ENCODE assay signal across 12 cellular contexts in genomic region chr16:73173396-73173795, GRCh38.
DNase-seq lines count a peak whose midpoint lies in the region; ATAC-seq and TF ChIP-seq lines count a peak whose summit lies in the region.
"Had no signal": no experiment of that assay in that cellular context is flagged by ENCODE, and none has a peak within 500 bp of the region (broad histone marks: within the 10 kb centered on the region; RNA-seq: fewer than 3 reads in every experiment).

No MANE protein-coding gene starts in this region.

- no peak overlapping the region for H3K18ac ChIP-seq in neuronal stem cell (ENCODE audit: low read length)

- no peak overlapping the region for H2AK5ac ChIP-seq in neuronal stem cell (ENCODE audit: low read depth, low read length)

- H3K36me3 ChIP-seq in adipocyte (ENCODE audit: control insufficient read depth, insufficient read depth, low read length, severe bottlenecking): no peaks in the 10 kb centered on the region
- H3K36me3 ChIP-seq in gastroesophageal sphincter: no peaks in the 10 kb centered on the region
- H3K36me3 ChIP-seq in neuronal stem cell (replicated peaks in 1 of 2; ENCODE audit: control insufficient read depth in 2 of 2, insufficient read depth in 2 of 2, low read length in 2 of 2): no peaks in the 10 kb centered on the region
- no peaks in the 10 kb centered on the region for H3K36me3 ChIP-seq in vagina
- no peaks in the 10 kb centered on the region for H3K36me3 ChIP-seq in colonic mucosa
- H3K36me3 ChIP-seq: pancreas had no signal

- no peak overlapping the region for H3K23ac ChIP-seq in neuronal stem cell (ENCODE audit: low read depth, low read length, poor library complexity)

- H2BK5ac ChIP-seq in neuronal stem cell (ENCODE audit: low read length): no peak overlapping the region

- TF ChIP-seq EP300 in gastroesophageal sphincter (IDR thresholded peaks at IDR 0.05): no peak

- H3K27me3 ChIP-seq in adipocyte (replicated peaks; ENCODE audit: control insufficient read depth, insufficient read depth, low read length): no peaks in the 10 kb centered on the region
- no peaks in the 10 kb centered on the region for H3K27me3 ChIP-seq in gastroesophageal sphincter
- H3K27me3 ChIP-seq in neuronal stem cell (ENCODE audit: control insufficient read depth in 3 of 3, insufficient read depth in 3 of 3, low read depth in 1 of 3, low read length in 3 of 3): peaks cover 0 to 2% (median 0%) of the 10 kb centered on the region in 3 experiments
- H3K27me3 ChIP-seq in vagina: no peaks in the 10 kb centered on the region
- no peaks in the 10 kb centered on the region for H3K27me3 ChIP-seq in colonic mucosa
- H3K27me3 ChIP-seq: pancreas had no signal

- H3K27ac ChIP-seq in gastroesophageal sphincter (peak overlapping the region in 3 of 4 donors; percentile 36 to 74 (median 52)), neuronal stem cell (replicated peaks; ENCODE audit: low read length) (no peak overlapping the region), vagina (peak overlapping the region; percentile 68), colonic mucosa (no peak overlapping the region)

- H3K4me1 ChIP-seq in adipocyte (ENCODE audit: control insufficient read depth, insufficient read depth, low read length) (peaks cover 14% of the 10 kb centered on the region), gastroesophageal sphincter (peaks cover 0 to 23% (median 6%) of the 10 kb centered on the region in 3 donors), neuronal stem cell (ENCODE audit: control insufficient read depth in 2 of 2, insufficient read depth in 1 of 2, low read depth in 1 of 2, low read length in 2 of 2) (peaks cover 9 to 26% of the 10 kb centered on the region in 2 donors), vagina (peaks cover 22% of the 10 kb centered on the region), colonic mucosa (peaks cover 9% of the 10 kb centered on the region)

- no peak overlapping the region for H3K14ac ChIP-seq in neuronal stem cell (ENCODE audit: low read length)

- H3K4me3 ChIP-seq in adipocyte (ENCODE audit: low read length) (peak overlapping the region; percentile 39), gastroesophageal sphincter (peak overlapping the region in 1 of 2 donors; percentile 2), neuronal stem cell (ENCODE audit: low read length in 2 of 2) (no peak overlapping the region), vagina (peak overlapping the region; percentile 11 to 18), colonic mucosa (no peak overlapping the region)
- H3K4me3 ChIP-seq: pancreas had no signal

- H2BK12ac ChIP-seq in neuronal stem cell (ENCODE audit: low read length): no peak overlapping the region

- H3K4ac ChIP-seq in neuronal stem cell (ENCODE audit: low read length): no peak overlapping the region

- peak overlapping the region; percentile 23 for H3K4me2 ChIP-seq in neuronal stem cell (ENCODE audit: insufficient read depth, low read length, poor library complexity, severe bottlenecking)

- intact Hi-C loops in vagina (cut with DNase I): no loop called here
- intact Hi-C loops in colonic mucosa (cut with DNase I): loop anchor here (10.0 kb wide), 2 partner anchors 109 to 239 kb away; no protein-coding TSS in a partner anchor

- no peak overlapping the region for H2BK120ac ChIP-seq in neuronal stem cell (ENCODE audit: low read depth, low read length)

- H3K9me3 ChIP-seq in adipocyte (ENCODE audit: control insufficient read depth, low read length) (no peaks in the 10 kb centered on the region), gastroesophageal sphincter (no peaks in the 10 kb centered on the region), neuronal stem cell (replicated peaks in 1 of 2; ENCODE audit: control insufficient read depth in 2 of 2, insufficient read depth in 1 of 2, low read depth in 1 of 2, low read length in 2 of 2) (no peaks in the 10 kb centered on the region), vagina (no peaks in the 10 kb centered on the region), colonic mucosa (no peaks in the 10 kb centered on the region)
- H3K9me3 ChIP-seq: pancreas had no signal

- no peaks in the 10 kb centered on the region for H3K79me1 ChIP-seq in neuronal stem cell (ENCODE audit: low read depth, low read length)

- no peak for ATAC-seq in gastroesophageal sphincter
- no peak for ATAC-seq in HG02588 (IDR thresholded peaks at IDR 0.05; ENCODE audit: unreplicated experiment)
- ATAC-seq: esophagus mucosa had no signal

- H4K91ac ChIP-seq in neuronal stem cell (ENCODE audit: low read depth, low read length, poor library complexity): no peak overlapping the region

- 47 to 65% methylated on average over 5 of the region's 11 CpGs for WGBS in gastroesophageal sphincter (ENCODE audit: low coverage in 1 of 2), 2 donors
- no CpG with 5 or more reads among the region's 11 CpGs for WGBS in neuronal stem cell (ENCODE audit: extremely low coverage in 2 of 2, insufficient read length in 2 of 2, insufficient replicate concordance in 1 of 2), 2 donors

- H4K8ac ChIP-seq in neuronal stem cell (ENCODE audit: low read depth, low read length): no peak overlapping the region

- TF ChIP-seq CTCF in gastroesophageal sphincter (IDR thresholded peaks at IDR 0.05) (no peak), vagina (IDR thresholded peaks at IDR 0.05) (no peak), colonic mucosa (IDR thresholded peaks at IDR 0.05) (no peak)

- no peak overlapping the region for H2BK15ac ChIP-seq in neuronal stem cell (ENCODE audit: low read length)

- peak overlapping the region; percentile 52 for H2AFZ ChIP-seq in neuronal stem cell (ENCODE audit: low read length)

- H3K9ac ChIP-seq in adipocyte (ENCODE audit: low read length) (peak overlapping the region; percentile 54), neuronal stem cell (ENCODE audit: low read depth, low read length, poor library complexity) (no peak overlapping the region), colonic mucosa (ENCODE audit: low read depth in 2 of 2, low read length in 2 of 2) (no peak overlapping the region)

- DNase-seq in adipocyte (ENCODE audit: low read depth) (no peak), neuronal stem cell (ENCODE audit: low spot score) (no peak), vagina (ENCODE audit: extremely low spot score in 2 of 2) (no peak), colonic mucosa (no peak)
- DNase-seq in activated CD4-positive, alpha-beta T cell treated with anti-CD3 and anti-CD28 coated beads for 48 hours: no peak
- DNase-seq: activated CD4-positive, CD25-positive, alpha-beta regulatory T cell; activated naive CD4-positive, alpha-beta T cell treated with anti-CD3 and anti-CD28 coated beads, Interleukin-2, amount 50 U/mL, for 16 hours; pancreas; stimulated activated CD4-positive, alpha-beta T cell treated with anti-CD3 and anti-CD28 coated beads, Interleukin-2, amount 100 ng/mL, for 48 hours had no signal

- TF ChIP-seq POLR2A in gastroesophageal sphincter (IDR thresholded peaks at IDR 0.05): no peak
- TF ChIP-seq POLR2A in vagina (IDR thresholded peaks at IDR 0.05): no peak

Comparison
In these comparisons a context has a peak if more than half of its experiments do, and no peak if none do; other contexts are left out.
1. H3K4me3 ChIP-seq: peak in adipocyte (single experiment) and vagina (2 of 2); none in neuronal stem cell (0 of 2) and colonic mucosa (single experiment).
2. H3K27ac ChIP-seq: peak in gastroesophageal sphincter (3 of 4) and vagina (single experiment); none in neuronal stem cell (single experiment) and colonic mucosa (single experiment).